Comparison of ENCODE assay signal across 20 cellular contexts in the genomic region with DNA sequence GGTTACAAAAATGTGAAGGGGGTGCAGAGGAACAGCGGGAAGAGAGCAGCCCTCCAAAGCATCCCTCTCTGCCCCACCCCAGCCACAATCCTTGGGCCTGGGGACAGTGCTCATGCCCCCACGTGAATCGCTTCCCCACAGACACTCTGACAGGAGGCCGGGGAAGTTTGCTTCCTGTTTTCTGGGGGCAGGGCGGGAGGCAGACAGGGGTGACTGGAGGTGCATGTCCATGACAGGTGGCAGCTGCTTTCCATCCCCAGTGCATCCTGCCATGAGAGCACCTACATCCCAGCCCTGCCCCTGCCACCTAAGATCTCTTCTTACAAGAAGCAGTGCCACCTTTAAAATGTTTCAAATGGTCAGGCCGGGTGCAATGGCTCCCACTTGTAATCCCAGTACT. TPM values are rescaled to one million over a fixed set of nuclear protein-coding genes. Genes with fewer than 3 reads are reported as not detected.
A peak's percentile ranks its signal among the peaks of the same experiment; 100 is the strongest.
DNase-seq lines count a peak whose midpoint lies in the region; ATAC-seq, FAIRE-seq and TF ChIP-seq lines count a peak whose summit lies in the region.
"Had no signal": no experiment of that assay in that cellular context is flagged by ENCODE, and none has a peak within 500 bp of the region (broad histone marks: within the 10 kb centered on the region; RNA-seq: fewer than 3 reads in every experiment).

No MANE protein-coding gene starts in this region.

- peaks cover 5% of the 10 kb centered on the region for H3K27me3 Mint-ChIP-seq in glutamatergic neuron (ENCODE audit: unreplicated experiment)

- no peak for TF ChIP-seq CTCF in glutamatergic neuron (IDR thresholded peaks at IDR 0.05; ENCODE audit: partially characterized antibody, unreplicated experiment)

- H3K36me3 Mint-ChIP-seq in activated naive CD4-positive, alpha-beta T cell treated with anti-CD3 and anti-CD28 coated beads, Interleukin-2, amount 50 U/mL, for 72 hours = no peaks in the 10 kb centered on the region
- peaks cover 4% of the 10 kb centered on the region for H3K36me3 Mint-ChIP-seq in glutamatergic neuron (ENCODE audit: unreplicated experiment)

- peaks cover 8% of the 10 kb centered on the region for H3K4me1 Mint-ChIP-seq in glutamatergic neuron (ENCODE audit: low read depth, unreplicated experiment)

- ATAC-seq in GM21737 (IDR thresholded peaks at IDR 0.05; ENCODE audit: unreplicated experiment) = no peak
- no peak for ATAC-seq in activated naive CD4-positive, alpha-beta T cell treated with anti-CD3 and anti-CD28 coated beads, Interleukin-2, amount 50 U/mL, for 72 hours
- ATAC-seq: activated CD8-positive, alpha-beta T cell treated with anti-CD3 and anti-CD28 coated beads for 36 hours; left colon; Panc1 had no signal

- H3K9me3 Mint-ChIP-seq in activated naive CD4-positive, alpha-beta T cell treated with anti-CD3 and anti-CD28 coated beads, Interleukin-2, amount 50 U/mL, for 72 hours = peaks cover 0 to 4% of the 10 kb centered on the region in 2 donors
- H3K9me3 Mint-ChIP-seq in glutamatergic neuron (ENCODE audit: unreplicated experiment) = no peaks in the 10 kb centered on the region
- H3K9me3 Mint-ChIP-seq: activated CD8-positive, alpha-beta T cell treated with anti-CD3 and anti-CD28 coated beads for 36 hours had no signal

- FAIRE-seq in urothelium cell line (lab: Jason Lieb, UNC) = peak; percentile 62
- FAIRE-seq: bronchial epithelial cell had no signal

- H3K27ac Mint-ChIP-seq in activated naive CD4-positive, alpha-beta T cell treated with anti-CD3 and anti-CD28 coated beads, Interleukin-2, amount 50 U/mL, for 72 hours = no peak overlapping the region
- no peak overlapping the region for H3K27ac Mint-ChIP-seq in glutamatergic neuron (ENCODE audit: unreplicated experiment)
- H3K27ac Mint-ChIP-seq: activated CD8-positive, alpha-beta T cell treated with anti-CD3 and anti-CD28 coated beads for 36 hours had no signal

- no peak overlapping the region for H3K4me3 Mint-ChIP-seq in glutamatergic neuron (ENCODE audit: unreplicated experiment)
- H3K4me3 Mint-ChIP-seq: activated CD8-positive, alpha-beta T cell treated with anti-CD3 and anti-CD28 coated beads for 36 hours had no signal

- peak; percentile 33 for DNase-seq in MV-4-11 (lab: John Stamatoyannopoulos, UW)
- peak; percentile 34 for DNase-seq in SKM-1 (lab: John Stamatoyannopoulos, UW; ENCODE audit: unreplicated experiment)
- DNase-seq in left kidney (ENCODE audit: low read depth, low spot score) = peak; percentile 65
- no peak for DNase-seq in urothelium cell line (ENCODE audit: low spot score)
- DNase-seq in activated naive CD4-positive, alpha-beta T cell treated with anti-CD3 and anti-CD28 coated beads, Interleukin-2, amount 50 U/mL, for 72 hours (ENCODE audit: low spot score in 2 of 2) = no peak
- no peak for DNase-seq in glutamatergic neuron
- DNase-seq: activated CD4-positive, CD25-positive, alpha-beta regulatory T cell; activated CD8-positive, alpha-beta T cell treated with anti-CD3 and anti-CD28 coated beads for 36 hours; activated naive CD4-positive, alpha-beta T cell; dermis blood vessel endothelial cell; DMS53; left colon; mesendoderm; MM.1S; NCI-H2029; NCI-H345; NCI-H82 had no signal

RNA-seq across cellular contexts. Expression of gene UBE2F, which starts 47.2 kb away (rescaled TPM):
- total RNA-seq in activated naive CD4-positive, alpha-beta T cell treated with anti-CD3 and anti-CD28 coated beads, Interleukin-2, amount 50 U/mL, for 72 hours = 100 to 1,000 TPM in 1 of 2 donors, 10 to 100 TPM in 1; 64.5 to 175 TPM
- total RNA-seq in glutamatergic neuron (ENCODE audit: unreplicated experiment) = 43.0 TPM

Comparison
In these comparisons a context has a peak if more than half of its experiments do, and no peak if none do; other contexts are left out.
1. DNase-seq: peak in MV-4-11 (single experiment), SKM-1 (single experiment) and left kidney (single experiment); none in urothelium cell line (single experiment), activated naive CD4-positive, alpha-beta T cell treated with anti-CD3 and anti-CD28 coated beads, Interleukin-2, amount 50 U/mL, for 72 hours (0 of 2) and glutamatergic neuron (single experiment).